In the genomic region with DNA sequence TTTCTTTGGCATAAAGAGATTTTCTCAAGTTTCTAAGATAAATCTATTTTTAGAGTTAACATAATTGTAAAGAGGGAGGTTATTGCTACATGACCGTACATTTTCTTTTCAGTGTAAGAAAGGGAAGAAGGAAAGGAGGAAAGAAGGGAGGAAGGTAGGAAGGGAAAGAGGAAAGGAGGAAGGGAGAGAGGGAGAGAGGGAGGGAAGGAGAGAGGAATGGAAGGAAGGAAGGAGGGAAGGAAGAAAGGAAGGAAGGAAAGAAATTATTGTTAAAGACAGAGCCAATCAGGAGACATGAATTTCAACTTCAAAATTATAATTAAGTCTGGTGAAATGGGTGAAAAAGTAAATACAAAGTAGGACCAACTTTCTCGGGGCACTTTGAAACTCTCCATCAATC, we compare ENCODE assay signal across 4 cellular contexts.
A peak's percentile ranks its signal among the peaks of the same experiment; 100 is the strongest.
TF ChIP-seq lines count a peak whose summit lies in the region.

No MANE protein-coding gene starts in this region.

TF ChIP-seq in HepG2, 621 proteins besides CTCF, POLR2A, EP300 and RAD21:
- TF ChIP-seq BRCA1 (CRISPR knock-in tag; IDR thresholded peaks at IDR 0.05) (no peak), ZNF557 (CRISPR knock-in tag; IDR thresholded peaks at IDR 0.05) (no peak), HNRNPK (IDR thresholded peaks at IDR 0.05; ENCODE audit: low read depth, low read length, poor library complexity, severe bottlenecking) (peak; percentile 63)

TF ChIP-seq in HCT116, 20 proteins besides CTCF, POLR2A, EP300 and RAD21:
- TF ChIP-seq, protein P1, sequence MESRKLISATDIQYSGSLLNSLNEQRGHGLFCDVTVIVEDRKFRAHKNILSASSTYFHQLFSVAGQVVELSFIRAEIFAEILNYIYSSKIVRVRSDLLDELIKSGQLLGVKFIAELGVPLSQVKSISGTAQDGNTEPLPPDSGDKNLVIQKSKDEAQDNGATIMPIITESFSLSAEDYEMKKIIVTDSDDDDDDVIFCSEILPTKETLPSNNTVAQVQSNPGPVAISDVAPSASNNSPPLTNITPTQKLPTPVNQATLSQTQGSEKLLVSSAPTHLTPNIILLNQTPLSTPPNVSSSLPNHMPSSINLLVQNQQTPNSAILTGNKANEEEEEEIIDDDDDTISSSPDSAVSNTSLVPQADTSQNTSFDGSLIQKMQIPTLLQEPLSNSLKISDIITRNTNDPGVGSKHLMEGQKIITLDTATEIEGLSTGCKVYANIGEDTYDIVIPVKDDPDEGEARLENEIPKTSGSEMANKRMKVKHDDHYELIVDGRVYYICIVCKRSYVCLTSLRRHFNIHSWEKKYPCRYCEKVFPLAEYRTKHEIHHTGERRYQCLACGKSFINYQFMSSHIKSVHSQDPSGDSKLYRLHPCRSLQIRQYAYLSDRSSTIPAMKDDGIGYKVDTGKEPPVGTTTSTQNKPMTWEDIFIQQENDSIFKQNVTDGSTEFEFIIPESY (IDR thresholded peaks at IDR 0.05; ENCODE audit: extremely low read depth, insufficient replicate concordance, low read length) = no peak
- TF ChIP-seq YY1 (IDR thresholded peaks at IDR 0.05; ENCODE audit: extremely low read depth, insufficient replicate concordance, low read depth, low read length) (no peak), FOSL1 (IDR thresholded peaks at IDR 0.05; ENCODE audit: low read depth) (no peak), EZH2phosphoT487 (IDR thresholded peaks at IDR 0.05; ENCODE audit: borderline replicate concordance) (no peak), ELF1 (IDR thresholded peaks at IDR 0.05; ENCODE audit: borderline replicate concordance, low read depth) (no peak), ZFX (IDR thresholded peaks at IDR 0.05) (no peak)
- TF ChIP-seq, protein P2, sequence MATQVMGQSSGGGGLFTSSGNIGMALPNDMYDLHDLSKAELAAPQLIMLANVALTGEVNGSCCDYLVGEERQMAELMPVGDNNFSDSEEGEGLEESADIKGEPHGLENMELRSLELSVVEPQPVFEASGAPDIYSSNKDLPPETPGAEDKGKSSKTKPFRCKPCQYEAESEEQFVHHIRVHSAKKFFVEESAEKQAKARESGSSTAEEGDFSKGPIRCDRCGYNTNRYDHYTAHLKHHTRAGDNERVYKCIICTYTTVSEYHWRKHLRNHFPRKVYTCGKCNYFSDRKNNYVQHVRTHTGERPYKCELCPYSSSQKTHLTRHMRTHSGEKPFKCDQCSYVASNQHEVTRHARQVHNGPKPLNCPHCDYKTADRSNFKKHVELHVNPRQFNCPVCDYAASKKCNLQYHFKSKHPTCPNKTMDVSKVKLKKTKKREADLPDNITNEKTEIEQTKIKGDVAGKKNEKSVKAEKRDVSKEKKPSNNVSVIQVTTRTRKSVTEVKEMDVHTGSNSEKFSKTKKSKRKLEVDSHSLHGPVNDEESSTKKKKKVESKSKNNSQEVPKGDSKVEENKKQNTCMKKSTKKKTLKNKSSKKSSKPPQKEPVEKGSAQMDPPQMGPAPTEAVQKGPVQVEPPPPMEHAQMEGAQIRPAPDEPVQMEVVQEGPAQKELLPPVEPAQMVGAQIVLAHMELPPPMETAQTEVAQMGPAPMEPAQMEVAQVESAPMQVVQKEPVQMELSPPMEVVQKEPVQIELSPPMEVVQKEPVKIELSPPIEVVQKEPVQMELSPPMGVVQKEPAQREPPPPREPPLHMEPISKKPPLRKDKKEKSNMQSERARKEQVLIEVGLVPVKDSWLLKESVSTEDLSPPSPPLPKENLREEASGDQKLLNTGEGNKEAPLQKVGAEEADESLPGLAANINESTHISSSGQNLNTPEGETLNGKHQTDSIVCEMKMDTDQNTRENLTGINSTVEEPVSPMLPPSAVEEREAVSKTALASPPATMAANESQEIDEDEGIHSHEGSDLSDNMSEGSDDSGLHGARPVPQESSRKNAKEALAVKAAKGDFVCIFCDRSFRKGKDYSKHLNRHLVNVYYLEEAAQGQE (IDR thresholded peaks at IDR 0.05; ENCODE audit: low read depth) = no peak
TF ChIP-seq in HCT116: peak in this region for 0.

TF ChIP-seq in HEK293, 187 proteins besides CTCF, POLR2A, EP300 and RAD21:
- TF ChIP-seq ZNF366 (tag by site-specific recombination; conservative IDR thresholded peaks at IDR 0.05) = peak; percentile 73
- TF ChIP-seq ZNF239 (tag by site-specific recombination; IDR thresholded peaks at IDR 0.05) = no peak
- TF ChIP-seq PRDM1 (tag by site-specific recombination; IDR thresholded peaks at IDR 0.05) = peak; percentile 77
- TF ChIP-seq, protein P3, sequence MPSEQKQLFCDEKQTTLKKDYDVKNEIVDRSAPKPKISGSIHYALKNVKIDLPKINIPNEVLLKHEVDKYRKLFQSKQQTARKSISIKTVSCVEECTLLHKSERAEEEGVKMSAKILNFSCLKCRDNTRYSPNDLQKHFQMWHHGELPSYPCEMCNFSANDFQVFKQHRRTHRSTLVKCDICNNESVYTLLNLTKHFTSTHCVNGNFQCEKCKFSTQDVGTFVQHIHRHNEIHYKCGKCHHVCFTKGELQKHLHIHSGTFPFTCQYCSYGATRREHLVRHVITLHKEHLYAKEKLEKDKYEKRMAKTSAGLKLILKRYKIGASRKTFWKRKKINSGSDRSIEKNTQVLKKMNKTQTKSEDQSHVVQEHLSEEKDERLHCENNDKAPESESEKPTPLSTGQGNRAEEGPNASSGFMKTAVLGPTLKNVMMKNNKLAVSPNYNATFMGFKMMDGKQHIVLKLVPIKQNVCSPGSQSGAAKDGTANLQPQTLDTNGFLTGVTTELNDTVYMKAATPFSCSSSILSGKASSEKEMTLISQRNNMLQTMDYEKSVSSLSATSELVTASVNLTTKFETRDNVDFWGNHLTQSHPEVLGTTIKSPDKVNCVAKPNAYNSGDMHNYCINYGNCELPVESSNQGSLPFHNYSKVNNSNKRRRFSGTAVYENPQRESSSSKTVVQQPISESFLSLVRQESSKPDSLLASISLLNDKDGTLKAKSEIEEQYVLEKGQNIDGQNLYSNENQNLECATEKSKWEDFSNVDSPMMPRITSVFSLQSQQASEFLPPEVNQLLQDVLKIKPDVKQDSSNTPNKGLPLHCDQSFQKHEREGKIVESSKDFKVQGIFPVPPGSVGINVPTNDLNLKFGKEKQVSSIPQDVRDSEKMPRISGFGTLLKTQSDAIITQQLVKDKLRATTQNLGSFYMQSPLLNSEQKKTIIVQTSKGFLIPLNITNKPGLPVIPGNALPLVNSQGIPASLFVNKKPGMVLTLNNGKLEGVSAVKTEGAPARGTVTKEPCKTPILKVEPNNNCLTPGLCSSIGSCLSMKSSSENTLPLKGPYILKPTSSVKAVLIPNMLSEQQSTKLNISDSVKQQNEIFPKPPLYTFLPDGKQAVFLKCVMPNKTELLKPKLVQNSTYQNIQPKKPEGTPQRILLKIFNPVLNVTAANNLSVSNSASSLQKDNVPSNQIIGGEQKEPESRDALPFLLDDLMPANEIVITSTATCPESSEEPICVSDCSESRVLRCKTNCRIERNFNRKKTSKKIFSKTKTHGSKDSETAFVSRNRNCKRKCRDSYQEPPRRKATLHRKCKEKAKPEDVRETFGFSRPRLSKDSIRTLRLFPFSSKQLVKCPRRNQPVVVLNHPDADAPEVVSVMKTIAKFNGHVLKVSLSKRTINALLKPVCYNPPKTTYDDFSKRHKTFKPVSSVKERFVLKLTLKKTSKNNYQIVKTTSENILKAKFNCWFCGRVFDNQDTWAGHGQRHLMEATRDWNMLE (tag by site-specific recombination; conservative IDR thresholded peaks at IDR 0.05; ENCODE audit: low read depth) = no peak
- TF ChIP-seq SALL2 (tag by site-specific recombination; IDR thresholded peaks at IDR 0.05; ENCODE audit: borderline replicate concordance) = no peak

TF ChIP-seq in H1, 55 proteins besides CTCF, POLR2A, EP300 and RAD21:
- TF ChIP-seq TAF7 (optimal IDR thresholded peaks at IDR 0.05; ENCODE audit: borderline replicate concordance, low read depth, low read length) (no peak), TAF1 (IDR thresholded peaks at IDR 0.05; ENCODE audit: low read depth, low read length) (no peak), PHF8 (conservative IDR thresholded peaks at IDR 0.05; ENCODE audit: low read depth, low read length) (no peak), NANOG (IDR thresholded peaks at IDR 0.05; ENCODE audit: insufficient read depth, low read depth, low read length, poor library complexity, severe bottlenecking) (no peak), RBBP5 (IDR thresholded peaks at IDR 0.05; ENCODE audit: borderline replicate concordance, low read depth, low read length) (no peak), TEAD4 (IDR thresholded peaks at IDR 0.05; ENCODE audit: low read depth, low read length) (no peak), CTBP2 (IDR thresholded peaks at IDR 0.05; ENCODE audit: borderline replicate concordance, insufficient read depth, insufficient read length, low read length) (no peak), YY1 (IDR thresholded peaks at IDR 0.05; ENCODE audit: low read depth, low read length) (no peak)
- TF ChIP-seq, protein P4, sequence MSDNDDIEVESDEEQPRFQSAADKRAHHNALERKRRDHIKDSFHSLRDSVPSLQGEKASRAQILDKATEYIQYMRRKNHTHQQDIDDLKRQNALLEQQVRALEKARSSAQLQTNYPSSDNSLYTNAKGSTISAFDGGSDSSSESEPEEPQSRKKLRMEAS (IDR thresholded peaks at IDR 0.05) = no peak
- TF ChIP-seq, protein P5, sequence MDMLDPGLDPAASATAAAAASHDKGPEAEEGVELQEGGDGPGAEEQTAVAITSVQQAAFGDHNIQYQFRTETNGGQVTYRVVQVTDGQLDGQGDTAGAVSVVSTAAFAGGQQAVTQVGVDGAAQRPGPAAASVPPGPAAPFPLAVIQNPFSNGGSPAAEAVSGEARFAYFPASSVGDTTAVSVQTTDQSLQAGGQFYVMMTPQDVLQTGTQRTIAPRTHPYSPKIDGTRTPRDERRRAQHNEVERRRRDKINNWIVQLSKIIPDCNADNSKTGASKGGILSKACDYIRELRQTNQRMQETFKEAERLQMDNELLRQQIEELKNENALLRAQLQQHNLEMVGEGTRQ (IDR thresholded peaks at IDR 0.05; ENCODE audit: low read length) = no peak
- TF ChIP-seq, protein P6, sequence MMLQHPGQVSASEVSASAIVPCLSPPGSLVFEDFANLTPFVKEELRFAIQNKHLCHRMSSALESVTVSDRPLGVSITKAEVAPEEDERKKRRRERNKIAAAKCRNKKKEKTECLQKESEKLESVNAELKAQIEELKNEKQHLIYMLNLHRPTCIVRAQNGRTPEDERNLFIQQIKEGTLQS (IDR thresholded peaks at IDR 0.05; ENCODE audit: insufficient read depth, low read depth, low read length) = no peak
TF ChIP-seq in H1: peak in this region for 0.
